In genomic region chr11:108654994-108655631, GRCh38 we compare ENCODE assay signal across 8 cellular contexts. TPM values are rescaled to one million over a fixed set of nuclear protein-coding genes. Genes with fewer than 3 reads are reported as not detected.
DNase-seq lines count a peak whose midpoint lies in the region; ATAC-seq and FAIRE-seq lines count a peak whose summit lies in the region.

No MANE protein-coding gene starts in this region.

- H3K27me3 ChIP-seq in mesenchymal stem cell (ENCODE audit: control insufficient read depth in 1 of 2, insufficient read depth in 1 of 2, low read length in 2 of 2), result no peaks in the 10 kb centered on the region

- no peak overlapping the region for H4K8ac ChIP-seq in mesenchymal stem cell (ENCODE audit: low read length)

- ATAC-seq in HG03378 (IDR thresholded peaks at IDR 0.05; ENCODE audit: unreplicated experiment) (no peak), HG02973 (IDR thresholded peaks at IDR 0.05; ENCODE audit: unreplicated experiment) (no peak)

- no peak overlapping the region for H2BK15ac ChIP-seq in mesenchymal stem cell (ENCODE audit: low read depth, poor library complexity, severe bottlenecking)

- no peaks in the 10 kb centered on the region for H3K9me3 ChIP-seq in mesenchymal stem cell (ENCODE audit: control insufficient read depth, low read length)

- H3K23ac ChIP-seq in mesenchymal stem cell (ENCODE audit: low read length in 2 of 2), result no peak overlapping the region

- H4K91ac ChIP-seq in mesenchymal stem cell (ENCODE audit: low read length), result no peak overlapping the region

- no peaks in the 10 kb centered on the region for H3K4me1 ChIP-seq in mesenchymal stem cell (ENCODE audit: control insufficient read depth, insufficient read depth, low read depth, low read length)

- H3K4me2 ChIP-seq in mesenchymal stem cell (ENCODE audit: low read length, poor library complexity, severe bottlenecking), result no peak overlapping the region

- WGBS in mesenchymal stem cell, result 68% methylated on average over 4 of the region's 5 CpGs

- H2BK5ac ChIP-seq in mesenchymal stem cell (ENCODE audit: low read depth, low read length, poor library complexity, severe bottlenecking), result no peak overlapping the region

- H3K27ac ChIP-seq in mesenchymal stem cell (ENCODE audit: low read length, poor library complexity, severe bottlenecking), result no peak overlapping the region

- H2AK5ac ChIP-seq in mesenchymal stem cell (ENCODE audit: low read length, severe bottlenecking), result no peak overlapping the region

- FAIRE-seq in RCC 7860 (lab: Jason Lieb, UNC), result peak; percentile 54

- DNase-seq in SIG-M5 treated with dmso at 0.1 percent for 504 hours (lab: John Stamatoyannopoulos, UW; ENCODE audit: unreplicated experiment) (peak; percentile 19), SIG-M5 (lab: John Stamatoyannopoulos, UW) (no peak), HuH-7.5 (ENCODE audit: low spot score) (peak; percentile 9), RCC 7860 (ENCODE audit: low spot score) (peak; percentile 8), dermis blood vessel endothelial cell (peak; percentile 69), mesenchymal stem cell (peak; percentile 66)

- H2AFZ ChIP-seq in mesenchymal stem cell (ENCODE audit: low read depth, low read length), result no peak overlapping the region

- H3K14ac ChIP-seq in mesenchymal stem cell (ENCODE audit: low read length in 2 of 2), result no peak overlapping the region

- H3K18ac ChIP-seq in mesenchymal stem cell (ENCODE audit: low read depth in 1 of 2, low read length in 2 of 2), result no peak overlapping the region

- H3K79me1 ChIP-seq in mesenchymal stem cell (replicated peaks; ENCODE audit: low read length, poor library complexity, severe bottlenecking), result no peaks in the 10 kb centered on the region

- H3K4me3 ChIP-seq in mesenchymal stem cell (ENCODE audit: insufficient read depth in 1 of 2, low read depth in 1 of 2, low read length in 2 of 2), result no peak overlapping the region

- H3K9ac ChIP-seq in mesenchymal stem cell (ENCODE audit: low read length), result no peak overlapping the region

- no peak overlapping the region for H2BK120ac ChIP-seq in mesenchymal stem cell (ENCODE audit: low read depth, low read length)

- H3K36me3 ChIP-seq in mesenchymal stem cell (ENCODE audit: control insufficient read depth in 1 of 2, insufficient read depth in 2 of 2, low read depth in 1 of 2, low read length in 2 of 2), result no peaks in the 10 kb centered on the region

- H2BK12ac ChIP-seq in mesenchymal stem cell (ENCODE audit: low read length in 2 of 2), result no peak overlapping the region

- H3K4ac ChIP-seq in mesenchymal stem cell (ENCODE audit: low read depth in 1 of 2, low read length in 2 of 2), result no peak overlapping the region

RNA-seq across cellular contexts. Expression of gene DDX10, which starts 9.8 kb away (rescaled TPM):
- total RNA-seq in dermis blood vessel endothelial cell, result 36.9 and 64.0 TPM in 2 replicates
- 66.7 TPM for polyA plus RNA-seq in mesenchymal stem cell (2013, experiment 1 of 2)
- 66.3 TPM for polyA plus RNA-seq in mesenchymal stem cell (2013, experiment 2 of 2)
